17 cellular contexts compared by ENCODE assay signal in genomic region chr11:113141010-113141409, GRCh38.
DNase-seq lines count a peak whose midpoint lies in the region; ATAC-seq, FAIRE-seq and TF ChIP-seq lines count a peak whose summit lies in the region.
"Had no signal": no experiment of that assay in that cellular context is flagged by ENCODE, and none has a peak within 500 bp of the region (broad histone marks: within the 10 kb centered on the region; RNA-seq: fewer than 3 reads in every experiment).

No MANE protein-coding gene starts in this region.

- no peaks in the 10 kb centered on the region for H3K27me3 ChIP-seq in BE2C
- H3K27me3 ChIP-seq: BLaER1 had no signal

- peak; percentile 53 for FAIRE-seq in islet of Langerhans (lab: Jason Lieb, UNC)
- FAIRE-seq: HepG2 had no signal

- TF ChIP-seq CTCF in BE2C (IDR thresholded peaks at IDR 0.05; ENCODE audit: low read depth, low read length) (no peak), LNCaP clone FGC (IDR thresholded peaks at IDR 0.05; ENCODE audit: control insufficient read depth, extremely low read depth, insufficient read depth) (0 out of 2 replicates have a peak, but pooled peaks have one; percentile 3)

- H3K36me3 ChIP-seq in BE2C, result no peaks in the 10 kb centered on the region
- H3K36me3 ChIP-seq: BLaER1, HAP-1 had no signal

- H3K4me3 ChIP-seq in BE2C (ENCODE audit: low read depth, low read length) (no peak overlapping the region), LNCaP clone FGC (ENCODE audit: low read depth, low read length) (no peak overlapping the region)
- H3K4me3 ChIP-seq: BLaER1, GM23248, HAP-1 had no signal

- ATAC-seq in GM19023 (IDR thresholded peaks at IDR 0.05; ENCODE audit: unreplicated experiment), result no peak
- ATAC-seq: CD8-positive, alpha-beta T cell; HepG2 had no signal

- peaks cover 72% of the 10 kb centered on the region for H3K4me1 ChIP-seq in BE2C
- H3K4me1 ChIP-seq: BLaER1, HAP-1 had no signal

- DNase-seq in BE2C, result peak; percentile 48
- no peak for DNase-seq in LNCaP clone FGC (ENCODE audit: low read depth)
- peak; percentile 46 for DNase-seq in cerebellar cortex (ENCODE audit: low spot score)
- DNase-seq in central memory CD4-positive, alpha-beta T cell, result no peak
- no peak for DNase-seq in NCI-H2107 treated with DMSO at 0.1 percent for 48 hours (lab: John Stamatoyannopoulos, UW; ENCODE audit: unreplicated experiment)
- DNase-seq: ACHN; AML-193; Calu3; CD8-positive, alpha-beta T cell; GDM1; GM23248; KBM-7 had no signal

- H3K9me3 ChIP-seq in BE2C, result no peaks in the 10 kb centered on the region
- H3K9me3 ChIP-seq: BLaER1, HAP-1 had no signal

Comparison
In these comparisons a context has a peak if more than half of its experiments do, and no peak if none do; other contexts are left out.
1. DNase-seq: peak in BE2C (single experiment) and cerebellar cortex (single experiment); none in LNCaP clone FGC (single experiment), central memory CD4-positive, alpha-beta T cell (single experiment) and NCI-H2107 treated with DMSO at 0.1 percent for 48 hours (single experiment).